ENCODE assay signal across 1 cellular context in the genomic region with DNA sequence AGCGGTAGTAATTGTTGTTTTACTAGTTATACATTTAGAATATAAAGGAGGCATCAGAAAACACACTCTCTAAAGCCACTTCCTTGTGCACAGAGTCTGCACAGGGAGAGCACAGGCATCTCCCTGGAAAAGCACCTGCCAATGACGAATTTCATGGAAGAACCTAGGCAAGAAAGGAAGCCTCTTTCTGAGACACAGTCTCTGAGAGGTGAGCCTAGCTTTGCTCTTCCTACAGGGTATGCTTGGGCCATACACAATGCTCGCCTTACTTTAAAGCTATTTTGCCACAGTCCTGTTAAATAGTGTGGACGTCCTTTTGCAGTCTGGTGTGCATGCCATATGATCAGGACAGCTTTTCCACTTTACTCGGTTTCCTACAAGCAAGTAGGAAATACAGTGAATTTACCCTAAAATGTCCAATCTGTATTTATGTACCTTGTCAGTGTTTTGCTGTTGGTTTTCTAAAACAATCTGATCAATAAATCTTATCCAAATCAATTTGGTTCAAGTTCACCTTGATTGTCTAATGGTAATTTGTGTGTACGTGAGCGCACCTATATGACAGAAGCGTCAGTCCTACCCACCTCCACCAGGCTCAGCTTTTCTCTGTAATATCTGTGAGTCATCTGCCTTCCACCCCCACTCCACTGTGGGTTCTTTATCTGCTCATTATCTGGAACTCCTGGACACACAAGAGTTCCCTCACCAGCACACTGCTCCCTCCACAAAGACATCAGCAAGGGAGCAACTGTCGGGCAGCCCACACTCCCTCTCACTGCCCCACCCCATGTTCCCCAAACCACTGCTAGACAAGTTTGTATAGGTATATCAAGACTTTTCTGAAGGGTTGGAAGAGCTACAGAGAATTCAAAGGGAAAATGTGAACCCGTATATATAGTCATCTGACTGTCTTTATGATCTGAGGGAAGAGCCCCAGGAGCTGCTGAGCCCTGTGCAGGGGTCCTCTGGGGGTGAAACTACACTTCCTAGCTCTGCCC.
TF ChIP-seq lines count a peak whose summit lies in the region.

No MANE protein-coding gene starts in this region.

TF ChIP-seq in K562, 482 proteins besides CTCF, POLR2A, EP300 and RAD21 (continued from another document and continues in another):
- TF ChIP-seq MTA1 (IDR thresholded peaks at IDR 0.05; ENCODE audit: borderline replicate concordance) (peak; percentile 94), NFE2 (IDR thresholded peaks at IDR 0.05; ENCODE audit: low read depth) (peak; percentile 79), ZEB2 (IDR thresholded peaks at IDR 0.05) (peak; percentile 97), KAT2B (IDR thresholded peaks at IDR 0.05; ENCODE audit: low read depth, low read length) (peak; percentile 30), GTF2E2 (tag; IDR thresholded peaks at IDR 0.05) (peak; percentile 89; the same call in 1 of the 2 replicates), BCOR (IDR thresholded peaks at IDR 0.05) (peak; percentile 81; the same call in 1 of the 2 replicates), ZFPM2 (CRISPR knock-in tag; IDR thresholded peaks at IDR 0.05) (no peak), NR3C1 (CRISPR knock-in tag; IDR thresholded peaks at IDR 0.05) (no peak), FOXM1 (IDR thresholded peaks at IDR 0.05; ENCODE audit: low read depth) (peak; percentile 73), FOXM1 (CRISPR knock-in tag; IDR thresholded peaks at IDR 0.05; ENCODE audit: low read depth) (no peak), ZFP1 (CRISPR knock-in tag; IDR thresholded peaks at IDR 0.05) (no peak), ZNF184 (CRISPR knock-in tag; IDR thresholded peaks at IDR 0.05) (no peak), ZNF282 (CRISPR knock-in tag; IDR thresholded peaks at IDR 0.05) (no peak), MYC (IDR thresholded peaks at IDR 0.05; ENCODE audit: low read depth, low read length) (peak; percentile 90), MYC (CRISPR knock-in tag; IDR thresholded peaks at IDR 0.05; ENCODE audit: borderline replicate concordance, low read depth) (no peak), NR4A1 (CRISPR knock-in tag; IDR thresholded peaks at IDR 0.05) (peak; percentile 68; the same call in 1 of the 2 replicates), NR4A1 (tag; IDR thresholded peaks at IDR 0.05) (peak; percentile 36; the same call in 1 of the 2 replicates), KLF10 (CRISPR knock-in tag; IDR thresholded peaks at IDR 0.05) (no peak), RAD51 (IDR thresholded peaks at IDR 0.05; ENCODE audit: borderline replicate concordance, low read depth) (peak; percentile 41; the same call in 1 of the 2 replicates), WHSC1 (IDR thresholded peaks at IDR 0.05; ENCODE audit: low read length) (peak; percentile 97), NCOA1 (IDR thresholded peaks at IDR 0.05; ENCODE audit: low read depth) (peak; percentile 88), NBN (IDR thresholded peaks at IDR 0.05; ENCODE audit: low read depth) (peak; percentile 90; the same call in 1 of the 2 replicates), CC2D1A (IDR thresholded peaks at IDR 0.05) (peak; percentile 70), PRPF4 (IDR thresholded peaks at IDR 0.05; ENCODE audit: insufficient read depth, low read depth, low read length, poor library complexity, severe bottlenecking) (no peak), MAZ (CRISPR knock-in tag; conservative IDR thresholded peaks at IDR 0.05 in 1 of 2, IDR thresholded peaks at IDR 0.05 in 1 of 2) (peak; percentile 86 to 94), HDAC2 (IDR thresholded peaks at IDR 0.05) (peak; percentile 96), TBP (optimal IDR thresholded peaks at IDR 0.05; ENCODE audit: low read depth, low read length) (peak; percentile 52), PML (IDR thresholded peaks at IDR 0.05; ENCODE audit: low read length) (peak; percentile 42; the same call in 1 of the 2 replicates), ZFP30 (CRISPR knock-in tag; IDR thresholded peaks at IDR 0.05; ENCODE audit: borderline replicate concordance) (no peak), ZNF445 (CRISPR knock-in tag; IDR thresholded peaks at IDR 0.05; ENCODE audit: low read depth) (peak; percentile 60; the same call in 1 of the 2 replicates), JUND (IDR thresholded peaks at IDR 0.05; ENCODE audit: borderline replicate concordance, low read depth, low read length) (peak; percentile 100), JUND (tag; IDR thresholded peaks at IDR 0.05; ENCODE audit: borderline replicate concordance, low read depth, low read length) (peak; percentile 98; the same call in 2 of the 3 replicates), ETV6 (IDR thresholded peaks at IDR 0.05; ENCODE audit: borderline replicate concordance in 1 of 2, low read depth in 2 of 2, low read length in 1 of 2) (peak; percentile 6 to 66; a peak in 1 of 4 replicates), ETV6 (CRISPR knock-in tag; IDR thresholded peaks at IDR 0.05; ENCODE audit: borderline replicate concordance) (no peak)
- TF ChIP-seq, protein P1, sequence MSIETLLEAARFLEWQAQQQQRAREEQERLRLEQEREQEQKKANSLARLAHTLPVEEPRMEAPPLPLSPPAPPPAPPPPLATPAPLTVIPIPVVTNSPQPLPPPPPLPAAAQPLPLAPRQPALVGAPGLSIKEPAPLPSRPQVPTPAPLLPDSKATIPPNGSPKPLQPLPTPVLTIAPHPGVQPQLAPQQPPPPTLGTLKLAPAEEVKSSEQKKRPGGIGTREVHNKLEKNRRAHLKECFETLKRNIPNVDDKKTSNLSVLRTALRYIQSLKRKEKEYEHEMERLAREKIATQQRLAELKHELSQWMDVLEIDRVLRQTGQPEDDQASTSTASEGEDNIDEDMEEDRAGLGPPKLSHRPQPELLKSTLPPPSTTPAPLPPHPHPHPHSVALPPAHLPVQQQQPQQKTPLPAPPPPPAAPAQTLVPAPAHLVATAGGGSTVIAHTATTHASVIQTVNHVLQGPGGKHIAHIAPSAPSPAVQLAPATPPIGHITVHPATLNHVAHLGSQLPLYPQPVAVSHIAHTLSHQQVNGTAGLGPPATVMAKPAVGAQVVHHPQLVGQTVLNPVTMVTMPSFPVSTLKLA (conservative IDR thresholded peaks at IDR 0.05), result peak in 1 of 2 experiments; percentile 61; a peak in 1 of 4 replicates
- TF ChIP-seq, protein P2, sequence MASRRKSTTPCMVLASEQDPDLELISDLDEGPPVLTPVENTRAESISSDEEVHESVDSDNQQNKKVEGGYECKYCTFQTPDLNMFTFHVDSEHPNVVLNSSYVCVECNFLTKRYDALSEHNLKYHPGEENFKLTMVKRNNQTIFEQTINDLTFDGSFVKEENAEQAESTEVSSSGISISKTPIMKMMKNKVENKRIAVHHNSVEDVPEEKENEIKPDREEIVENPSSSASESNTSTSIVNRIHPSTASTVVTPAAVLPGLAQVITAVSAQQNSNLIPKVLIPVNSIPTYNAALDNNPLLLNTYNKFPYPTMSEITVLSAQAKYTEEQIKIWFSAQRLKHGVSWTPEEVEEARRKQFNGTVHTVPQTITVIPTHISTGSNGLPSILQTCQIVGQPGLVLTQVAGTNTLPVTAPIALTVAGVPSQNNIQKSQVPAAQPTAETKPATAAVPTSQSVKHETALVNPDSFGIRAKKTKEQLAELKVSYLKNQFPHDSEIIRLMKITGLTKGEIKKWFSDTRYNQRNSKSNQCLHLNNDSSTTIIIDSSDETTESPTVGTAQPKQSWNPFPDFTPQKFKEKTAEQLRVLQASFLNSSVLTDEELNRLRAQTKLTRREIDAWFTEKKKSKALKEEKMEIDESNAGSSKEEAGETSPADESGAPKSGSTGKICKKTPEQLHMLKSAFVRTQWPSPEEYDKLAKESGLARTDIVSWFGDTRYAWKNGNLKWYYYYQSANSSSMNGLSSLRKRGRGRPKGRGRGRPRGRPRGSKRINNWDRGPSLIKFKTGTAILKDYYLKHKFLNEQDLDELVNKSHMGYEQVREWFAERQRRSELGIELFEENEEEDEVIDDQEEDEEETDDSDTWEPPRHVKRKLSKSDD (conservative IDR thresholded peaks at IDR 0.05; ENCODE audit: low read length), result no peak
- TF ChIP-seq, protein P3, sequence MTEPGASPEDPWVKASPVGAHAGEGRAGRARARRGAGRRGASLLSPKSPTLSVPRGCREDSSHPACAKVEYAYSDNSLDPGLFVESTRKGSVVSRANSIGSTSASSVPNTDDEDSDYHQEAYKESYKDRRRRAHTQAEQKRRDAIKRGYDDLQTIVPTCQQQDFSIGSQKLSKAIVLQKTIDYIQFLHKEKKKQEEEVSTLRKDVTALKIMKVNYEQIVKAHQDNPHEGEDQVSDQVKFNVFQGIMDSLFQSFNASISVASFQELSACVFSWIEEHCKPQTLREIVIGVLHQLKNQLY (CRISPR knock-in tag; conservative IDR thresholded peaks at IDR 0.05), result no peak
- TF ChIP-seq, protein P4, sequence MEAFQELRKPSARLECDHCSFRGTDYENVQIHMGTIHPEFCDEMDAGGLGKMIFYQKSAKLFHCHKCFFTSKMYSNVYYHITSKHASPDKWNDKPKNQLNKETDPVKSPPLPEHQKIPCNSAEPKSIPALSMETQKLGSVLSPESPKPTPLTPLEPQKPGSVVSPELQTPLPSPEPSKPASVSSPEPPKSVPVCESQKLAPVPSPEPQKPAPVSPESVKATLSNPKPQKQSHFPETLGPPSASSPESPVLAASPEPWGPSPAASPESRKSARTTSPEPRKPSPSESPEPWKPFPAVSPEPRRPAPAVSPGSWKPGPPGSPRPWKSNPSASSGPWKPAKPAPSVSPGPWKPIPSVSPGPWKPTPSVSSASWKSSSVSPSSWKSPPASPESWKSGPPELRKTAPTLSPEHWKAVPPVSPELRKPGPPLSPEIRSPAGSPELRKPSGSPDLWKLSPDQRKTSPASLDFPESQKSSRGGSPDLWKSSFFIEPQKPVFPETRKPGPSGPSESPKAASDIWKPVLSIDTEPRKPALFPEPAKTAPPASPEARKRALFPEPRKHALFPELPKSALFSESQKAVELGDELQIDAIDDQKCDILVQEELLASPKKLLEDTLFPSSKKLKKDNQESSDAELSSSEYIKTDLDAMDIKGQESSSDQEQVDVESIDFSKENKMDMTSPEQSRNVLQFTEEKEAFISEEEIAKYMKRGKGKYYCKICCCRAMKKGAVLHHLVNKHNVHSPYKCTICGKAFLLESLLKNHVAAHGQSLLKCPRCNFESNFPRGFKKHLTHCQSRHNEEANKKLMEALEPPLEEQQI (IDR thresholded peaks at IDR 0.05), result peak; percentile 40; the same call in 1 of the 2 replicates
- TF ChIP-seq, protein P5, sequence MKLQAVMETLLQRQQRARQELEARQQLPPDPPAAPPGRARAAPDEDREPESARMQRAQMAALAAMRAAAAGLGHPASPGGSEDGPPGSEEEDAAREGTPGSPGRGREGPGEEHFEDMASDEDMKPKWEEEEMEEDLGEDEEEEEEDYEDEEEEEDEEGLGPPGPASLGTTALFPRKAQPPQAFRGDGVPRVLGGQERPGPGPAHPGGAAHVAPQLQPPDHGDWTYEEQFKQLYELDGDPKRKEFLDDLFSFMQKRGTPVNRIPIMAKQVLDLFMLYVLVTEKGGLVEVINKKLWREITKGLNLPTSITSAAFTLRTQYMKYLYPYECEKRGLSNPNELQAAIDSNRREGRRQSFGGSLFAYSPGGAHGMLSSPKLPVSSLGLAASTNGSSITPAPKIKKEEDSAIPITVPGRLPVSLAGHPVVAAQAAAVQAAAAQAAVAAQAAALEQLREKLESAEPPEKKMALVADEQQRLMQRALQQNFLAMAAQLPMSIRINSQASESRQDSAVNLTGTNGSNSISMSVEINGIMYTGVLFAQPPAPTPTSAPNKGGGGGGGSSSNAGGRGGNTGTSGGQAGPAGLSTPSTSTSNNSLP (IDR thresholded peaks at IDR 0.05; ENCODE audit: borderline replicate concordance, low read depth, low read length), result peak; percentile 95
- TF ChIP-seq, protein P6, sequence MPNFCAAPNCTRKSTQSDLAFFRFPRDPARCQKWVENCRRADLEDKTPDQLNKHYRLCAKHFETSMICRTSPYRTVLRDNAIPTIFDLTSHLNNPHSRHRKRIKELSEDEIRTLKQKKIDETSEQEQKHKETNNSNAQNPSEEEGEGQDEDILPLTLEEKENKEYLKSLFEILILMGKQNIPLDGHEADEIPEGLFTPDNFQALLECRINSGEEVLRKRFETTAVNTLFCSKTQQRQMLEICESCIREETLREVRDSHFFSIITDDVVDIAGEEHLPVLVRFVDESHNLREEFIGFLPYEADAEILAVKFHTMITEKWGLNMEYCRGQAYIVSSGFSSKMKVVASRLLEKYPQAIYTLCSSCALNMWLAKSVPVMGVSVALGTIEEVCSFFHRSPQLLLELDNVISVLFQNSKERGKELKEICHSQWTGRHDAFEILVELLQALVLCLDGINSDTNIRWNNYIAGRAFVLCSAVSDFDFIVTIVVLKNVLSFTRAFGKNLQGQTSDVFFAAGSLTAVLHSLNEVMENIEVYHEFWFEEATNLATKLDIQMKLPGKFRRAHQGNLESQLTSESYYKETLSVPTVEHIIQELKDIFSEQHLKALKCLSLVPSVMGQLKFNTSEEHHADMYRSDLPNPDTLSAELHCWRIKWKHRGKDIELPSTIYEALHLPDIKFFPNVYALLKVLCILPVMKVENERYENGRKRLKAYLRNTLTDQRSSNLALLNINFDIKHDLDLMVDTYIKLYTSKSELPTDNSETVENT (CRISPR knock-in tag; IDR thresholded peaks at IDR 0.05), result no peak
- TF ChIP-seq, protein P7, sequence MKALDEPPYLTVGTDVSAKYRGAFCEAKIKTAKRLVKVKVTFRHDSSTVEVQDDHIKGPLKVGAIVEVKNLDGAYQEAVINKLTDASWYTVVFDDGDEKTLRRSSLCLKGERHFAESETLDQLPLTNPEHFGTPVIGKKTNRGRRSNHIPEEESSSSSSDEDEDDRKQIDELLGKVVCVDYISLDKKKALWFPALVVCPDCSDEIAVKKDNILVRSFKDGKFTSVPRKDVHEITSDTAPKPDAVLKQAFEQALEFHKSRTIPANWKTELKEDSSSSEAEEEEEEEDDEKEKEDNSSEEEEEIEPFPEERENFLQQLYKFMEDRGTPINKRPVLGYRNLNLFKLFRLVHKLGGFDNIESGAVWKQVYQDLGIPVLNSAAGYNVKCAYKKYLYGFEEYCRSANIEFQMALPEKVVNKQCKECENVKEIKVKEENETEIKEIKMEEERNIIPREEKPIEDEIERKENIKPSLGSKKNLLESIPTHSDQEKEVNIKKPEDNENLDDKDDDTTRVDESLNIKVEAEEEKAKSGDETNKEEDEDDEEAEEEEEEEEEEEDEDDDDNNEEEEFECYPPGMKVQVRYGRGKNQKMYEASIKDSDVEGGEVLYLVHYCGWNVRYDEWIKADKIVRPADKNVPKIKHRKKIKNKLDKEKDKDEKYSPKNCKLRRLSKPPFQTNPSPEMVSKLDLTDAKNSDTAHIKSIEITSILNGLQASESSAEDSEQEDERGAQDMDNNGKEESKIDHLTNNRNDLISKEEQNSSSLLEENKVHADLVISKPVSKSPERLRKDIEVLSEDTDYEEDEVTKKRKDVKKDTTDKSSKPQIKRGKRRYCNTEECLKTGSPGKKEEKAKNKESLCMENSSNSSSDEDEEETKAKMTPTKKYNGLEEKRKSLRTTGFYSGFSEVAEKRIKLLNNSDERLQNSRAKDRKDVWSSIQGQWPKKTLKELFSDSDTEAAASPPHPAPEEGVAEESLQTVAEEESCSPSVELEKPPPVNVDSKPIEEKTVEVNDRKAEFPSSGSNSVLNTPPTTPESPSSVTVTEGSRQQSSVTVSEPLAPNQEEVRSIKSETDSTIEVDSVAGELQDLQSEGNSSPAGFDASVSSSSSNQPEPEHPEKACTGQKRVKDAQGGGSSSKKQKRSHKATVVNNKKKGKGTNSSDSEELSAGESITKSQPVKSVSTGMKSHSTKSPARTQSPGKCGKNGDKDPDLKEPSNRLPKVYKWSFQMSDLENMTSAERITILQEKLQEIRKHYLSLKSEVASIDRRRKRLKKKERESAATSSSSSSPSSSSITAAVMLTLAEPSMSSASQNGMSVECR (CRISPR knock-in tag; IDR thresholded peaks at IDR 0.05), result no peak
- TF ChIP-seq, protein P8, sequence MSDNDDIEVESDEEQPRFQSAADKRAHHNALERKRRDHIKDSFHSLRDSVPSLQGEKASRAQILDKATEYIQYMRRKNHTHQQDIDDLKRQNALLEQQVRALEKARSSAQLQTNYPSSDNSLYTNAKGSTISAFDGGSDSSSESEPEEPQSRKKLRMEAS (CRISPR knock-in tag; IDR thresholded peaks at IDR 0.05), result peak; percentile 41; the same call in 1 of the 2 replicates
